In genomic region chr1:29833596-29833995, GRCh38 we compare ENCODE assay signal across 27 cellular contexts.
A peak's percentile ranks its signal among the peaks of the same experiment; 100 is the strongest.
DNase-seq lines count a peak whose midpoint lies in the region; ATAC-seq and TF ChIP-seq lines count a peak whose summit lies in the region.
"Had no signal": no experiment of that assay in that cellular context is flagged by ENCODE, and none has a peak within 500 bp of the region (broad histone marks: within the 10 kb centered on the region; RNA-seq: fewer than 3 reads in every experiment).

No MANE protein-coding gene starts in this region.

- peaks cover 7% of the 10 kb centered on the region for H3K27me3 ChIP-seq in hepatocyte

- no peaks in the 10 kb centered on the region for H3K4me1 Mint-ChIP-seq in activated CD8-positive, alpha-beta memory T cell treated with anti-CD3 and anti-CD28 coated beads, Interleukin-2, amount 10 ng/mL, durations not matched to agents 7 days and 5 days
- no peaks in the 10 kb centered on the region for H3K4me1 Mint-ChIP-seq in type B pancreatic cell (ENCODE audit: unreplicated experiment)
- H3K4me1 Mint-ChIP-seq: activated naive CD4-positive, alpha-beta T cell treated with anti-CD3 and anti-CD28 coated beads, Interleukin-2, amount 50 U/mL, for 24 hours; B cell had no signal

- peaks cover 3% of the 10 kb centered on the region for H3K27me3 Mint-ChIP-seq in activated CD8-positive, alpha-beta memory T cell treated with anti-CD3 and anti-CD28 coated beads, Interleukin-2, amount 10 ng/mL, durations not matched to agents 7 days and 5 days
- peaks cover 27% of the 10 kb centered on the region for H3K27me3 Mint-ChIP-seq in type B pancreatic cell

- no peaks in the 10 kb centered on the region for H3K4me1 ChIP-seq in hepatocyte (ENCODE audit: insufficient read depth)
- H3K4me1 ChIP-seq: gastroesophageal sphincter, parathyroid adenoma had no signal

- no peaks in the 10 kb centered on the region for H3K9me3 Mint-ChIP-seq in activated CD8-positive, alpha-beta memory T cell treated with anti-CD3 and anti-CD28 coated beads, Interleukin-2, amount 10 ng/mL, durations not matched to agents 7 days and 5 days (ENCODE audit: low read depth)
- H3K9me3 Mint-ChIP-seq in type B pancreatic cell, result no peaks in the 10 kb centered on the region
- H3K9me3 Mint-ChIP-seq: activated naive CD4-positive, alpha-beta T cell treated with anti-CD3 and anti-CD28 coated beads, Interleukin-2, amount 50 U/mL, for 24 hours; nephron progenitor cell had no signal

- CTCF ChIA-PET in activated CD8-positive, alpha-beta memory T cell treated with anti-CD3 and anti-CD28 coated beads, Interleukin-2, amount 10 ng/mL, durations not matched to agents 7 days and 5 days (lab: Charles Lee), result no interaction called here

- H4K20me1 ChIP-seq in hepatocyte (ENCODE audit: insufficient read depth, poor library complexity, severe bottlenecking), result no peaks in the 10 kb centered on the region

- 60% methylated on average over 6 of the region's 6 CpGs for WGBS in hepatocyte (ENCODE audit: low lambda C conversion rate, missing lambda C conversion rate)

- no peak overlapping the region for H3K4me3 ChIP-seq in hepatocyte
- H3K4me3 ChIP-seq: gastroesophageal sphincter had no signal

- H3K79me2 ChIP-seq in hepatocyte, result no peaks in the 10 kb centered on the region
- H3K79me2 ChIP-seq: parathyroid adenoma had no signal

- H3K27ac ChIP-seq in hepatocyte, result no peak overlapping the region
- H3K27ac ChIP-seq: gastroesophageal sphincter, parathyroid adenoma had no signal

- no peak overlapping the region for H3K4me2 ChIP-seq in hepatocyte

- H3K36me3 ChIP-seq in hepatocyte (replicated peaks; ENCODE audit: insufficient read depth, low read depth), result no peaks in the 10 kb centered on the region
- H3K36me3 ChIP-seq: gastroesophageal sphincter had no signal

- DNase-seq in activated CD8-positive, alpha-beta memory T cell treated with anti-CD3 and anti-CD28 coated beads, Interleukin-2, amount 10 ng/mL, durations not matched to agents 7 days and 5 days, result peak; percentile 7
- DNase-seq in activated CD8-positive, alpha-beta memory T cell treated with anti-CD3 and anti-CD28 coated beads, Interleukin-2, amount 50 U/mL, for 4 hours, result no peak
- DNase-seq in NCI-H1105 (lab: John Stamatoyannopoulos, UW) (peak; percentile 13), hepatocyte (ENCODE audit: low spot score) (peak; percentile 56), type B pancreatic cell (ENCODE audit: extremely low spot score, unreplicated experiment) (peak; percentile 36), anterior cingulate cortex (lab: John Stamatoyannopoulos, UW) (no peak)
- DNase-seq in effector CD4-positive, alpha-beta T cell, result no peak
- DNase-seq: activated CD4-positive, alpha-beta T cell treated with anti-CD3 and anti-CD28 coated beads, Interleukin-2, amount 50 U/mL, for 48 hours; activated CD4-positive, CD25-positive, alpha-beta regulatory T cell treated with anti-CD3 and anti-CD28 coated beads, Interleukin-2, amount 50 U/mL, for 72 hours; activated T-cell treated with anti-CD3 and anti-CD28 coated beads for 4 hours; amniotic stem cell; DMS79 treated with DMSO at 0.1 percent for 48 hours; GF-D8; hippocampal formation; Kasumi-1; NCI-H1694; NCI-H774; nephron progenitor cell; right cardiac atrium; SIG-M5; stimulated activated CD4-positive, alpha-beta T cell treated with anti-CD3 and anti-CD28 coated beads, Interleukin-1b, Interleukin-23, amount 100 ng/mL, for 48 hours; stimulated activated naive CD4-positive, alpha-beta T cell treated with Interleukin-2 at 50 U/mL for 16 hours had no signal

- H3K4me3 Mint-ChIP-seq in activated CD8-positive, alpha-beta memory T cell treated with anti-CD3 and anti-CD28 coated beads, Interleukin-2, amount 10 ng/mL, durations not matched to agents 7 days and 5 days, result no peak overlapping the region
- H3K4me3 Mint-ChIP-seq in type B pancreatic cell, result no peak overlapping the region
- H3K4me3 Mint-ChIP-seq: activated naive CD4-positive, alpha-beta T cell treated with anti-CD3 and anti-CD28 coated beads, Interleukin-2, amount 50 U/mL, for 24 hours; B cell; nephron progenitor cell had no signal

- no peak overlapping the region for H3K27ac Mint-ChIP-seq in activated CD8-positive, alpha-beta memory T cell treated with anti-CD3 and anti-CD28 coated beads, Interleukin-2, amount 10 ng/mL, durations not matched to agents 7 days and 5 days
- H3K27ac Mint-ChIP-seq in type B pancreatic cell, result no peak overlapping the region
- H3K27ac Mint-ChIP-seq: activated naive CD4-positive, alpha-beta T cell treated with anti-CD3 and anti-CD28 coated beads, Interleukin-2, amount 50 U/mL, for 24 hours; B cell; nephron progenitor cell had no signal

- no peak for ATAC-seq in activated CD8-positive, alpha-beta memory T cell treated with anti-CD3 and anti-CD28 coated beads, Interleukin-2, amount 10 ng/mL, durations not matched to agents 7 days and 5 days
- ATAC-seq: gastroesophageal sphincter, HCT116, right cardiac atrium had no signal

- H3K36me3 Mint-ChIP-seq in activated CD8-positive, alpha-beta memory T cell treated with anti-CD3 and anti-CD28 coated beads, Interleukin-2, amount 10 ng/mL, durations not matched to agents 7 days and 5 days, result no peaks in the 10 kb centered on the region
- no peaks in the 10 kb centered on the region for H3K36me3 Mint-ChIP-seq in type B pancreatic cell
- H3K36me3 Mint-ChIP-seq: activated naive CD4-positive, alpha-beta T cell treated with anti-CD3 and anti-CD28 coated beads, Interleukin-2, amount 50 U/mL, for 24 hours had no signal

- no peaks in the 10 kb centered on the region for H3K9me2 ChIP-seq in hepatocyte (replicated peaks; ENCODE audit: insufficient read depth)

- TF ChIP-seq CTCF in hepatocyte (IDR thresholded peaks at IDR 0.05; ENCODE audit: poor library complexity), result no peak
- no peak for TF ChIP-seq CTCF in type B pancreatic cell (conservative IDR thresholded peaks at IDR 0.05)

- no peaks in the 10 kb centered on the region for H3K9me3 ChIP-seq in hepatocyte (ENCODE audit: low read depth)
- H3K9me3 ChIP-seq: gastroesophageal sphincter had no signal

- H2AFZ ChIP-seq in hepatocyte, result no peak overlapping the region
- H2AFZ ChIP-seq: parathyroid adenoma had no signal

Comparison
In these comparisons a context has a peak if more than half of its experiments do, and no peak if none do; other contexts are left out.
1. DNase-seq: peak in activated CD8-positive, alpha-beta memory T cell treated with anti-CD3 and anti-CD28 coated beads, Interleukin-2, amount 10 ng/mL, durations not matched to agents 7 days and 5 days (single experiment), NCI-H1105 (single experiment), hepatocyte (single experiment) and type B pancreatic cell (single experiment); none in activated CD8-positive, alpha-beta memory T cell treated with anti-CD3 and anti-CD28 coated beads, Interleukin-2, amount 50 U/mL, for 4 hours (single experiment), effector CD4-positive, alpha-beta T cell (single experiment) and anterior cingulate cortex (0 of 58).